In genomic region chr15:65576669-65577068, GRCh38 we compare ENCODE assay signal across 11 cellular contexts.
DNase-seq lines count a peak whose midpoint lies in the region; TF ChIP-seq lines count a peak whose summit lies in the region.
"Had no signal": no experiment of that assay in that cellular context is flagged by ENCODE, and none has a peak within 500 bp of the region (broad histone marks: within the 10 kb centered on the region; RNA-seq: fewer than 3 reads in every experiment).

No MANE protein-coding gene starts in this region.

- no peak overlapping the region for H3K9ac ChIP-seq in SK-N-MC (ENCODE audit: insufficient read length)

- no peaks in the 10 kb centered on the region for H3K9me3 ChIP-seq in SK-N-MC (ENCODE audit: low read depth, low read length)

- peak; percentile 41 for DNase-seq in GM03348 (ENCODE audit: low spot score)
- DNase-seq in SK-N-MC (ENCODE audit: low read depth, low spot score) = no peak
- peak; percentile 58 for DNase-seq in fibroblast of mammary gland (ENCODE audit: low read depth)
- DNase-seq in skeletal muscle cell (ENCODE audit: low read depth) = peak; percentile 20
- no peak for DNase-seq in inferior parietal cortex (ENCODE audit: extremely low spot score)
- DNase-seq in NCI-H1092 treated with DMSO at 0.1 percent for 48 hours (lab: John Stamatoyannopoulos, UW) = no peak
- no peak for DNase-seq in NCI-H1694 treated with DMSO at 0.1 percent for 48 hours (lab: John Stamatoyannopoulos, UW)
- DNase-seq: activated CD4-positive, alpha-beta T cell treated with anti-CD3 and anti-CD28 coated beads for 1 hour; head of caudate nucleus; NCI-H524 treated with DMSO at 0.1 percent for 48 hours had no signal

- H3K36me3 ChIP-seq in SK-N-MC (ENCODE audit: insufficient read depth, low read length) = peaks cover 75% of the 10 kb centered on the region

- H3K4me3 ChIP-seq in SK-N-MC (no peak overlapping the region), fibroblast of mammary gland (ENCODE audit: control insufficient read depth, low read depth, low read length) (no peak overlapping the region), skeletal muscle cell (ENCODE audit: low read depth, low read length) (no peak overlapping the region)
- H3K4me3 ChIP-seq: coronary artery had no signal

- no peak for TF ChIP-seq CTCF in fibroblast of mammary gland (conservative IDR thresholded peaks at IDR 0.05; ENCODE audit: control insufficient read depth, insufficient read depth, low read depth, low read length)

- H3K27ac ChIP-seq in SK-N-MC = 0 out of 2 replicates have a peak overlapping the region, but pooled peaks have one; percentile 33
- H3K27ac ChIP-seq: coronary artery had no signal

Comparison
In these comparisons a context has a peak if more than half of its experiments do, and no peak if none do; other contexts are left out.
1. DNase-seq: peak in GM03348 (single experiment), fibroblast of mammary gland (single experiment) and skeletal muscle cell (single experiment); none in SK-N-MC (single experiment), inferior parietal cortex (single experiment), NCI-H1092 treated with DMSO at 0.1 percent for 48 hours (single experiment) and NCI-H1694 treated with DMSO at 0.1 percent for 48 hours (single experiment).